In genomic region chr18:70072678-70073077, GRCh38 we compare ENCODE assay signal across 8 cellular contexts.
DNase-seq lines count a peak whose midpoint lies in the region; TF ChIP-seq lines count a peak whose summit lies in the region.

No MANE protein-coding gene starts in this region.

- 56 to 79% (median 67%) methylated on average over 1 of the region's 1 CpG for WGBS in spleen, 5 donors

- no peak for TF ChIP-seq POLR2A in spleen (IDR thresholded peaks at IDR 0.05)

- H3K27me3 ChIP-seq in brain microvascular endothelial cell (replicated peaks) (no peaks in the 10 kb centered on the region), spleen (replicated peaks in 1 of 7) (no peaks in the 10 kb centered on the region)

- H3K9me3 ChIP-seq in spleen, result no peaks in the 10 kb centered on the region

- TF ChIP-seq CTCF in LNCaP clone FGC (IDR thresholded peaks at IDR 0.05; ENCODE audit: control insufficient read depth, extremely low read depth, insufficient read depth) (peak; percentile 69), brain microvascular endothelial cell (IDR thresholded peaks at IDR 0.05; ENCODE audit: low read depth, low read length, missing control alignments) (peak; percentile 24), spleen (IDR thresholded peaks at IDR 0.05 in 8 of 11, conservative IDR thresholded peaks at IDR 0.05 in 3 of 11) (peak in 1 of 11 experiments; percentile 16)

- intact Hi-C loops in spleen (cut with DNase I; ENCODE audit: low total_unique reads), result no loop called here

- in situ Hi-C loops in brain microvascular endothelial cell (cut with HindIII; ENCODE audit: low pct_ligation_motif_present, low sequenced_read_pairs), result no loop called here

- DNase-seq in NCI-H2107 treated with DMSO at 0.1 percent for 48 hours (lab: John Stamatoyannopoulos, UW; ENCODE audit: unreplicated experiment), result peak; percentile 67
- no peak for DNase-seq in NCI-H2107 (lab: John Stamatoyannopoulos, UW)
- DNase-seq in LNCaP clone FGC (ENCODE audit: low read depth), result peak; percentile 23
- peak; percentile 11 for DNase-seq in brain microvascular endothelial cell
- peak; percentile 25 for DNase-seq in pons (ENCODE audit: low spot score)
- no peak for DNase-seq in spleen
- DNase-seq in RPMI8226, result no peak
- no peak for DNase-seq in ureter (ENCODE audit: low spot score)

- H3K36me3 ChIP-seq in brain microvascular endothelial cell (replicated peaks), result no peaks in the 10 kb centered on the region
- peaks cover 0 to 34% (median 9%) of the 10 kb centered on the region in 6 donors for H3K36me3 ChIP-seq in spleen

- H3K27ac ChIP-seq in brain microvascular endothelial cell (no peak overlapping the region), spleen (no peak overlapping the region)

- H3K4me3 ChIP-seq in LNCaP clone FGC (ENCODE audit: low read depth, low read length) (no peak overlapping the region), brain microvascular endothelial cell (ENCODE audit: low read depth, low read length) (no peak overlapping the region), spleen (no peak overlapping the region)

- H3K4me1 ChIP-seq in spleen, result no peaks in the 10 kb centered on the region

Comparison
In these comparisons a context has a peak if more than half of its experiments do, and no peak if none do; other contexts are left out.
1. DNase-seq: peak in NCI-H2107 treated with DMSO at 0.1 percent for 48 hours (single experiment), LNCaP clone FGC (single experiment), brain microvascular endothelial cell (single experiment) and pons (single experiment); none in NCI-H2107 (single experiment), spleen (single experiment), RPMI8226 (single experiment) and ureter (single experiment).